8 cellular contexts compared by ENCODE assay signal in genomic region chr17:42980274-42980765, GRCh38. TPM values are rescaled to one million over a fixed set of nuclear protein-coding genes. Genes with fewer than 3 reads are reported as not detected.
DNase-seq lines count a peak whose midpoint lies in the region; ATAC-seq, FAIRE-seq and TF ChIP-seq lines count a peak whose summit lies in the region.

RUNDC1 (plus strand) TSS chr17:42980565; CDS start chr17:42980577, 12 bp downstream.

- peak within 1 kb of the TSS; percentile 59 for H2AFZ ChIP-seq in HepG2 (ENCODE audit: low read length)

- no peaks in the 10 kb centered on the region for H3K27me3 ChIP-seq in A673 (replicated peaks; ENCODE audit: insufficient read depth, low read depth, low read length, poor library complexity)
- peaks cover 0 to 3% of the 10 kb centered on the region in 2 experiments; a peak in 1 of 5 replicates for H3K27me3 ChIP-seq in HepG2 (ENCODE audit: control insufficient read depth in 1 of 2, insufficient read depth in 2 of 2, low read length in 2 of 2)

- peak within 1 kb of the TSS; percentile 92 for H3K27ac Mint-ChIP-seq in activated CD4-positive, alpha-beta T cell treated with anti-CD3 and anti-CD28 coated beads, Interleukin-2, amount 10 ng/mL, durations not matched to agents 7 days and 5 days

- TF ChIP-seq EP300 in HepG2 (IDR thresholded peaks at IDR 0.05; ENCODE audit: low read depth in 2 of 2, low read length in 2 of 2) (no peak), HepG2 (CRISPR knock-in tag; IDR thresholded peaks at IDR 0.05; ENCODE audit: borderline replicate concordance) (no peak)

- peak within 1 kb of the TSS; percentile 81 for H3K4me3 ChIP-seq in A673 (ENCODE audit: low read depth, low read length, poor library complexity, severe bottlenecking)
- peak within 1 kb of the TSS; percentile 77 to 97 (median 91) for H3K4me3 ChIP-seq in HepG2 (replicated peaks in 1 of 3; ENCODE audit: insufficient read depth in 1 of 3, low read depth in 2 of 3, low read length in 3 of 3)

- H3K36me3 Mint-ChIP-seq in activated CD4-positive, alpha-beta T cell treated with anti-CD3 and anti-CD28 coated beads, Interleukin-2, amount 10 ng/mL, durations not matched to agents 7 days and 5 days (ENCODE audit: low read depth): peaks cover 16% of the 10 kb centered on the region

- no peak for TF ChIP-seq CTCF in A673 (conservative IDR thresholded peaks at IDR 0.05; ENCODE audit: low read depth, low read length)
- TF ChIP-seq CTCF in HepG2 (CRISPR knock-in tag; IDR thresholded peaks at IDR 0.05): no peak

- H4K20me1 ChIP-seq in HepG2 (ENCODE audit: insufficient read depth, low read length): no peaks in the 10 kb centered on the region

- H3K9ac ChIP-seq in HepG2 (ENCODE audit: insufficient read depth, low read depth, low read length): peak within 1 kb of the TSS; percentile 78

- peak in 1 of 2 experiments; percentile 64; a peak in 3 of 4 replicates for TF ChIP-seq POLR2A in HepG2 (IDR thresholded peaks at IDR 0.05; ENCODE audit: insufficient read depth in 1 of 2, low read depth in 2 of 2, low read length in 2 of 2)

- intact Hi-C loops in A673 (cut with micrococcal nuclease; ENCODE audit: unreplicated experiment): no loop called here
- intact Hi-C loops in HepG2 (cut with micrococcal nuclease; ENCODE audit: unreplicated experiment): loop anchor here (2.0 to 5.0 kb wide), 2 partner anchors 18 to 138 kb away; partner anchors contain the start of genes AOC2 and RPL27

- H3K4me1 Mint-ChIP-seq in activated CD4-positive, alpha-beta T cell treated with anti-CD3 and anti-CD28 coated beads, Interleukin-2, amount 10 ng/mL, durations not matched to agents 7 days and 5 days: peaks cover 38% of the 10 kb centered on the region

- H3K27ac ChIP-seq in A673 (ENCODE audit: low read depth, low read length, poor library complexity, severe bottlenecking) (peak within 1 kb of the TSS; percentile 68), HepG2 (ENCODE audit: extremely low read length, insufficient read depth, low read length) (peak within 1 kb of the TSS; percentile 71)

- CTCF ChIA-PET in A673 (lab: Charles Lee): no interaction called here
- CTCF ChIA-PET in activated CD4-positive, alpha-beta T cell treated with anti-CD3 and anti-CD28 coated beads, Interleukin-2, amount 10 ng/mL, durations not matched to agents 7 days and 5 days (lab: Charles Lee): interaction anchor here (0.6 to 2.8 kb wide), 3 partner anchors 17 to 660 kb away, joined by 3 to 13 read pairs (median 4); partner anchors contain the start of genes BECN1 and RPL27
- CTCF ChIA-PET in HepG2 (lab: Yijun Ruan, JAX; ENCODE audit: low intra/inter-chr PET ratio, low total read pairs): interaction anchor here (1.1 kb wide), 1 partner anchor 17 kb away, joined by 3 read pairs; the partner anchor contains the start of gene RPL27

- H3K36me3 ChIP-seq in A673 (ENCODE audit: insufficient read depth, low read length, poor library complexity, severe bottlenecking) (no peaks in the 10 kb centered on the region), HepG2 (replicated peaks in 1 of 2; ENCODE audit: control insufficient read depth in 1 of 2, insufficient read depth in 2 of 2, low read length in 2 of 2) (0 out of 5 replicates have a peak, but pooled peaks cover 0 to 8% of the 10 kb centered on the region in 2 experiments)

- H3K4me1 ChIP-seq in A673 (ENCODE audit: insufficient read depth, low read length, poor library complexity, severe bottlenecking): no peaks in the 10 kb centered on the region
- peaks cover 50% of the 10 kb centered on the region for H3K4me1 ChIP-seq in HepG2 (ENCODE audit: insufficient read depth, low read length)

- H3K4me2 ChIP-seq in HepG2 (ENCODE audit: low read depth, low read length): peak within 1 kb of the TSS; percentile 94

- H3K4me3 Mint-ChIP-seq in activated CD4-positive, alpha-beta T cell treated with anti-CD3 and anti-CD28 coated beads, Interleukin-2, amount 10 ng/mL, durations not matched to agents 7 days and 5 days: peak within 1 kb of the TSS; percentile 92

- peaks cover 17% of the 10 kb centered on the region for H3K79me2 ChIP-seq in HepG2 (ENCODE audit: insufficient read depth, low read length)

- POLR2A ChIA-PET in A673 (lab: Charles Lee; ENCODE audit: low non-redundant PET): no interaction called here
- POLR2A ChIA-PET in activated CD4-positive, alpha-beta T cell treated with anti-CD3 and anti-CD28 coated beads, Interleukin-2, amount 10 ng/mL, durations not matched to agents 7 days and 5 days (lab: Charles Lee): no interaction called here
- POLR2A ChIA-PET in HepG2 (lab: Yijun Ruan, JAX): interaction anchor here (1.0 to 4.3 kb wide), 4 partner anchors 17 to 200 kb away, joined by 3 to 53 read pairs (median 4); partner anchors contain the start of genes CNTD1, COA3 and RPL27

- in situ Hi-C loops in HepG2 (cut with HindIII; ENCODE audit: extremely low pct_ligation_motif_present, low pct_unique_long_range_greater_than_20kb): loop anchor here (10.0 kb wide), 1 partner anchor 136 kb away; the partner anchor contains the start of gene AOC2

- H3K27me3 Mint-ChIP-seq in activated CD4-positive, alpha-beta T cell treated with anti-CD3 and anti-CD28 coated beads, Interleukin-2, amount 10 ng/mL, durations not matched to agents 7 days and 5 days: no peaks in the 10 kb centered on the region

- under 1% methylated on average over 28 of the region's 39 CpGs for WGBS in HepG2 (ENCODE audit: low lambda C conversion rate)

- DNase-seq in A673 (ENCODE audit: low spot score): peak; percentile 89
- DNase-seq in NCI-H524 (lab: John Stamatoyannopoulos, UW): peak; percentile 68 to 87
- DNase-seq in activated CD4-positive, alpha-beta T cell treated with anti-CD3 and anti-CD28 coated beads, Interleukin-2, amount 10 ng/mL, durations not matched to agents 7 days and 5 days: peak; percentile 92
- DNase-seq in dedifferentiated amniotic fluid mesenchymal stem cell (ENCODE audit: extremely low spot score): peak; percentile 80
- DNase-seq in HepG2 (ENCODE audit: low spot score): peak; percentile 85
- DNase-seq in stimulated activated CD4-positive, alpha-beta T cell treated with anti-CD3 and anti-CD28 coated beads, Interleukin-2, amount 100 ng/mL, for 48 hours: peak; percentile 88 to 90

- FAIRE-seq in HepG2 (lab: Jason Lieb, UNC): no peak

- H3K9me3 ChIP-seq in A673 (ENCODE audit: low read depth, low read length, poor library complexity, severe bottlenecking): no peaks in the 10 kb centered on the region
- H3K9me3 ChIP-seq in HepG2 (ENCODE audit: low read length): no peaks in the 10 kb centered on the region

- no peak for TF ChIP-seq RAD21 in HepG2 (CRISPR knock-in tag; IDR thresholded peaks at IDR 0.05)

- H3K9me3 Mint-ChIP-seq in activated CD4-positive, alpha-beta T cell treated with anti-CD3 and anti-CD28 coated beads, Interleukin-2, amount 10 ng/mL, durations not matched to agents 7 days and 5 days: no peaks in the 10 kb centered on the region

- ATAC-seq in GM18868 (IDR thresholded peaks at IDR 0.05; ENCODE audit: unreplicated experiment) (peak; percentile 65), HG03280 (IDR thresholded peaks at IDR 0.05; ENCODE audit: unreplicated experiment) (peak; percentile 72), HepG2 (peak; percentile 85)

- no TSS peak for BruUV-seq in A673 (replicated peaks; lab: Mats Ljungman, UMichigan)
- no TSS peak for BruUV-seq in HepG2 (replicated peaks; lab: Mats Ljungman, UMichigan)

TF ChIP-seq in HepG2, 621 proteins besides CTCF, POLR2A, EP300 and RAD21 (continues in another document):
- TF ChIP-seq ZNF772 (CRISPR knock-in tag; IDR thresholded peaks at IDR 0.05) (no peak; the same call in 1 of the 2 replicates), ZFP91 (CRISPR knock-in tag; IDR thresholded peaks at IDR 0.05; ENCODE audit: borderline replicate concordance) (no peak)

RNA-seq across cellular contexts. Expression of gene RUNDC1, which starts in this region (rescaled TPM):
- total RNA-seq in A673 (2021) (7.3 and 8.0 TPM in 2 replicates), HepG2 (2016; rRNA removed; fragmentation: Illumina TruSeq; extraction: Trizol) (9.4 and 10.3 TPM in 2 replicates)
- 10 to 100 TPM; 13.0 to 14.0 TPM for total RNA-seq in activated CD4-positive, alpha-beta T cell treated with anti-CD3 and anti-CD28 coated beads, Interleukin-2, amount 10 ng/mL, durations not matched to agents 7 days and 5 days
- 0.91 and 1.2 TPM in 2 replicates for total RNA-seq in HepG2 (2016; cell fraction: cytosol; rRNA removed; fragmentation: Illumina TruSeq; extraction: Trizol; ENCODE audit: low read depth)
- total RNA-seq in HepG2 (2016; cell fraction: insoluble cytoplasmic fraction; rRNA removed; fragmentation: Illumina TruSeq; extraction: Trizol): 8.5 and 10.4 TPM in 2 replicates
- 4.6 and 5.0 TPM in 2 replicates for total RNA-seq in HepG2 (2016; cell fraction: membrane; rRNA removed; fragmentation: Illumina TruSeq; extraction: Trizol)
- 8.3 and 10.3 TPM in 2 replicates for total RNA-seq in HepG2 (2016; cell fraction: nucleus; rRNA removed; fragmentation: Illumina TruSeq; extraction: Trizol)
- polyA plus RNA-seq in HepG2 (2011; rRNA removed): 11.4 and 14.0 TPM in 2 replicates
- polyA plus RNA-seq in HepG2 (2011; cell fraction: cytosol; rRNA removed): 5.1 and 5.2 TPM in 2 replicates
- polyA plus RNA-seq in HepG2 (2011; cell fraction: nucleus; rRNA removed): 16.7 and 21.1 TPM in 2 replicates
- polyA plus RNA-seq in HepG2 (2012): 6.6 and 10.4 TPM in 2 replicates
- 0.78 and 0.85 TPM in 2 replicates for polyA plus RNA-seq in HepG2 (2016; cell fraction: cytosol; fragmentation: Illumina TruSeq; extraction: Trizol; ENCODE audit: low read depth)
- polyA plus RNA-seq in HepG2 (2016; cell fraction: insoluble cytoplasmic fraction; fragmentation: Illumina TruSeq; extraction: Trizol; ENCODE audit: low read depth): 7.7 and 8.6 TPM in 2 replicates
- polyA plus RNA-seq in HepG2 (2016; cell fraction: membrane; fragmentation: Illumina TruSeq; extraction: Trizol; ENCODE audit: low read depth): 2.0 and 2.1 TPM in 2 replicates
- 11.4 and 11.5 TPM in 2 replicates for polyA plus RNA-seq in HepG2 (2016; cell fraction: nucleus; fragmentation: Illumina TruSeq; extraction: Trizol; ENCODE audit: insufficient read depth, low read depth)
- 23.4 and 27.0 TPM in 2 replicates for polyA minus RNA-seq in HepG2 (2011; rRNA and poly(A)+ RNA removed; ENCODE audit: low replicate concordance)
- 5.7 and 6.1 TPM in 2 replicates for polyA minus RNA-seq in HepG2 (2011; cell fraction: cytosol; rRNA and poly(A)+ RNA removed)
- 17.3 and 20.8 TPM in 2 replicates for polyA minus RNA-seq in HepG2 (2011; cell fraction: nucleus; rRNA and poly(A)+ RNA removed)

Comparison
In these comparisons a context has a peak if more than half of its experiments do, and no peak if none do; other contexts are left out.
1. Peak in every context shown above with its lines: DNase-seq, ATAC-seq, H3K4me3 ChIP-seq and H3K27ac ChIP-seq.